2 cellular contexts compared by ENCODE assay signal in the genomic region with DNA sequence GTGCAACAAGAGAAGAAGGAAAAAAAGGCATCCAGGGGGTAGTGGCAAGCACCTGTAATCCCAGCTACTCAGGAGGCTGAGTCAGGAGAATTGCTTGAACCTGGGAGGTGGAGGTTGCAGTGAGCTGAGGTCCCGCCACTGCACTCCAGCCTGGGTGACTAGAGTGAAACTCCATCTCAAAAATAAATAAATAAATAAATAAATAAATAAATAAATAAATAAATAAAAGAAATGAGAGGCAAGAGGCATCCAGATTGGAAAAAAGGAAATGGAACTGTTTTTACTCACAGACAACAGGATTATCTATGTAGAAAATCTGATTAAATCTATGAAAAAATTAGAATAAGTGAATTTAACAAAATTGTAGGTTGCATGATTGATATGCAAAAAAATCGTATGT. TPM values are rescaled to one million over a fixed set of nuclear protein-coding genes. Genes with fewer than 3 reads are reported as not detected.
"Had no signal": no experiment of that assay in that cellular context is flagged by ENCODE, and none has a peak within 500 bp of the region (broad histone marks: within the 10 kb centered on the region; RNA-seq: fewer than 3 reads in every experiment).

No MANE protein-coding gene starts in this region.

RNA-seq across cellular contexts. Expression of gene LDLRAD1, which starts 23.5 kb away (rescaled TPM):
- total RNA-seq: G401, GM12878 had no signal
- polyA plus RNA-seq: GM12878 had no signal
